In the genomic region with DNA sequence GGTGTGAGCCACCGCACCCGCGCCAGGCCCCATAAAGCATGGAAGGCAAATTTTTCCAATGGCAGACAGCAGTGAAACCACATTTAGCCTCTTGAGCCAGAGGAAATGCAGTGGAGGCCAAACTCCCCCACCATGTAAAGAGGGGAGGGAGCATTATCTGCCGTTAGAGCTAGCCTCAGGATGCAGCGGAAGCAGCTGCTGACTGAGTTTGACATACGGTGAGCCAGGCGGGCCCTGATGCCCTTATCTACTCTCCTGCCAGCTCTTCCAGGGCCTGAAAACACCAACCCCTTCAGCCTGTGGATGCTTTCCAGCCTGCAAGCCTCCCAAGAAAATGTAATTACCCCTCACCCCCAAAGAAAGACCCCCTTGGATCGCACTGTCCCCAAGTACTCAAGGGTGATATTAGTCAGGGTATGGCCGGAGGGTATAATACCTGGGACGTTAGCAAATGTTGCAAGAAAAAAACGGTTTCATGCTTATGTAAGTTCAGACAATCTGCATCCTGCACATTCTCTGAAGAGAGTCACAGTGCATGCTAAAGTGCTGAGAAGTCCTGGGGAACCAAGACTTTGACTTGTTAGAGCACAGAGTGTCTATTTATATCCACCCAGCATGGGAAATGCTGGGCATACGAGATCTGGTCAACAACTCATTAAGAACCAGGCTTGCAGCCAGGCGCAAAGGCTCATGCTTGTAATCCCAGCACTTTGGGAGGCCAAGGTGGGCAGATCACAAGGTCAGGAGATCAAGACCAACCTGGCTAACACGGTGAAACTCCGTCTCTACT, we compare ENCODE assay signal across 20 cellular contexts. TPM values are rescaled to one million over a fixed set of nuclear protein-coding genes. Genes with fewer than 3 reads are reported as not detected.
DNase-seq lines count a peak whose midpoint lies in the region; ATAC-seq and TF ChIP-seq lines count a peak whose summit lies in the region.
"Had no signal": no experiment of that assay in that cellular context is flagged by ENCODE, and none has a peak within 500 bp of the region (broad histone marks: within the 10 kb centered on the region; RNA-seq: fewer than 3 reads in every experiment).

No MANE protein-coding gene starts in this region.

- H3K27ac ChIP-seq in ascending aorta (peak overlapping the region; percentile 82 to 83), spleen (peak overlapping the region in 6 of 8 donors; percentile 1 to 70 (median 57))
- H3K27ac ChIP-seq: HL-60, KMS-11, WERI-Rb-1 had no signal

- intact Hi-C loops in ascending aorta (cut with DNase I) (no loop called here), Right ventricle myocardium superior (cut with DNase I) (no loop called here), spleen (cut with DNase I; ENCODE audit: low total_unique reads) (no loop called here)

- H3K36me3 ChIP-seq in ascending aorta (peaks cover 0 to 3% of the 10 kb centered on the region in 2 donors), spleen (no peaks in the 10 kb centered on the region)
- H3K36me3 ChIP-seq: BE2C, sigmoid colon, WERI-Rb-1 had no signal

- H3K4me1 ChIP-seq in ascending aorta (peaks cover 6 to 16% of the 10 kb centered on the region in 2 donors), spleen (peaks cover 0 to 18% (median 10%) of the 10 kb centered on the region in 6 donors)

- WGBS in spleen, 5 donors: 20 to 33% (median 21%) methylated on average over 12 to 15 of the region's 15 CpGs

- TF ChIP-seq CTCF in ascending aorta (IDR thresholded peaks at IDR 0.05) (no peak), spleen (IDR thresholded peaks at IDR 0.05 in 8 of 11, conservative IDR thresholded peaks at IDR 0.05 in 3 of 11) (no peak)

- H3K4me3 ChIP-seq in ascending aorta (no peak overlapping the region), spleen (no peak overlapping the region)
- H3K4me3 ChIP-seq: sigmoid colon had no signal

- ATAC-seq in Right ventricle myocardium superior (ENCODE audit: poor library complexity): peak; percentile 84
- ATAC-seq in HG03354 (IDR thresholded peaks at IDR 0.05; ENCODE audit: poor library complexity, severe bottlenecking, unreplicated experiment): no peak
- ATAC-seq in GM21529 (IDR thresholded peaks at IDR 0.05; ENCODE audit: unreplicated experiment): no peak
- ATAC-seq: activated T-cell treated with anti-CD3 and anti-CD28 coated beads, Interleukin-2, amount 50 U/mL, for 4 hours had no signal

- H3K9me3 ChIP-seq in ascending aorta: no peaks in the 10 kb centered on the region
- peaks cover 0 to 7% (median 0%) of the 10 kb centered on the region in 8 donors for H3K9me3 ChIP-seq in spleen
- H3K9me3 ChIP-seq: BE2C, sigmoid colon had no signal

- in situ Hi-C loops in G401 (cut with HindIII; ENCODE audit: low sequenced_read_pairs): no loop called here

- DNase-seq in G401 (ENCODE audit: low spot score) (peak; percentile 8), ascending aorta (ENCODE audit: low spot score in 2 of 2) (peak in 1 of 2 donors; percentile 76), Right ventricle myocardium superior (peak; percentile 59), spleen (peak; percentile 85), T-helper 1 cell (no peak), H4 (ENCODE audit: low spot score) (no peak)
- DNase-seq: activated CD4-positive, alpha-beta memory T cell treated with anti-CD3 and anti-CD28 coated beads for 36 hours; activated T-cell treated with anti-CD3 and anti-CD28 coated beads, Interleukin-2, amount 50 U/mL, for 4 hours; BE2C; NCI-H1105; NCI-H2171 treated with DMSO at 0.1 percent for 48 hours; NCI-H82; sigmoid colon; SW 1271; WERI-Rb-1 had no signal

- H3K27me3 ChIP-seq in ascending aorta (no peaks in the 10 kb centered on the region), spleen (replicated peaks in 1 of 7) (no peaks in the 10 kb centered on the region)
- H3K27me3 ChIP-seq: BE2C, sigmoid colon had no signal

- peak in 1 of 3 donors; percentile 5 for TF ChIP-seq POLR2A in spleen (IDR thresholded peaks at IDR 0.05)

RNA-seq across cellular contexts. Expression of a gene that starts 11.3 kb away (rescaled TPM):
- not detected in 2 replicates for total RNA-seq in G401 (2014; rRNA removed; shearing (Covaris generic))
- total RNA-seq in ascending aorta (2.6 TPM), Right ventricle myocardium superior (31.3 TPM), spleen (10 to 100 TPM; 12.5 to 44.9 (median 36.7) TPM)
- polyA plus RNA-seq in spleen: 10 to 100 TPM; 11.2 to 14.6 (median 13.1) TPM
- total RNA-seq in H4 (2014; rRNA removed; shearing (Covaris generic)): 0.35 TPM in 1 of 2 replicates, not detected in the other
- total RNA-seq: activated CD4-positive, alpha-beta memory T cell treated with anti-CD3 and anti-CD28 coated beads for 36 hours; activated T-cell treated with anti-CD3 and anti-CD28 coated beads, Interleukin-2, amount 50 U/mL, for 4 hours; RPMI7951 had no signal

Comparison
In these comparisons a context has a peak if more than half of its experiments do, and no peak if none do; other contexts are left out.
1. DNase-seq: peak in G401 (single experiment), Right ventricle myocardium superior (single experiment) and spleen (single experiment); none in T-helper 1 cell (0 of 5) and H4 (single experiment).